In genomic region chr3:48555949-48556795, GRCh38 we compare ENCODE assay signal across 8 cellular contexts. TPM values are rescaled to one million over a fixed set of nuclear protein-coding genes. Genes with fewer than 3 reads are reported as not detected.
DNase-seq lines count a peak whose midpoint lies in the region; ATAC-seq, FAIRE-seq and TF ChIP-seq lines count a peak whose summit lies in the region.

No MANE protein-coding gene starts in this region.

- H3K79me1 ChIP-seq in H9 (ENCODE audit: insufficient read depth, low read depth, low read length, poor library complexity, severe bottlenecking) = no peaks in the 10 kb centered on the region
- peaks cover 8% of the 10 kb centered on the region for H3K79me1 ChIP-seq in mesendoderm (ENCODE audit: low read length)

- H3K27ac ChIP-seq in 22Rv1 (peak overlapping the region; percentile 90), H9 (ENCODE audit: insufficient read length, low read depth, low read length) (no peak overlapping the region), K562 (ENCODE audit: extremely low read depth, low read depth, low read length) (peak overlapping the region; percentile 69), mesendoderm (ENCODE audit: low read depth, low read length) (peak overlapping the region; percentile 34)

- H4K8ac ChIP-seq in H9 (replicated peaks; ENCODE audit: insufficient read length, low read depth, low read length) (no peak overlapping the region), mesendoderm (ENCODE audit: low read depth, low read length) (no peak overlapping the region)

- CTCF ChIA-PET in K562 (lab: Yijun Ruan, JAX; ENCODE audit: low intra/inter-chr PET ratio) = no interaction called here

- H3K14ac ChIP-seq in H9 (ENCODE audit: insufficient read depth, low read length) = no peak overlapping the region; the same call in 1 of the 2 replicates

- TF ChIP-seq POLR2A in K562 (conservative IDR thresholded peaks at IDR 0.05) = no peak

- POLR2A ChIA-PET in K562 (lab: Yijun Ruan, JAX) = interaction anchor here (0.6 to 1.2 kb wide), 4 partner anchors 41 to 282 kb away, joined by 3 read pairs; no protein-coding TSS in a partner anchor

- H2BK12ac ChIP-seq in H9 (ENCODE audit: insufficient read length, low read depth, low read length) = no peak overlapping the region

- H2BK5ac ChIP-seq in H9 (ENCODE audit: insufficient read length, low read length) = no peak overlapping the region
- H2BK5ac ChIP-seq in mesendoderm (ENCODE audit: low read length) = no peak overlapping the region

- H3K79me2 ChIP-seq in H9 (ENCODE audit: insufficient read depth, low read length) (peaks cover 2% of the 10 kb centered on the region; the same call in 1 of the 2 replicates), K562 (ENCODE audit: control insufficient read depth, insufficient read depth, low read length) (peaks cover 50% of the 10 kb centered on the region), mesendoderm (ENCODE audit: control insufficient read depth, insufficient read depth, low read length) (no peaks in the 10 kb centered on the region)

- H3K4me3 ChIP-seq in K562 (peak overlapping the region; percentile 61), mesendoderm (ENCODE audit: low read length) (peak overlapping the region; percentile 83)

- H2AFZ ChIP-seq in H9 (ENCODE audit: low read length) (no peak overlapping the region), K562 (ENCODE audit: low read depth, low read length) (peak overlapping the region; percentile 51; the same call in 1 of the 2 replicates)

- H3K4ac ChIP-seq in H9 (ENCODE audit: low read depth, low read length) (no peak overlapping the region), mesendoderm (ENCODE audit: low read depth, low read length) (no peak overlapping the region)

- WGBS in H9 (ENCODE audit: extremely low coverage, insufficient read length, low lambda C conversion rate) = no CpG with 5 or more reads among the region's 29 CpGs
- 4% methylated on average over 11 of the region's 29 CpGs for WGBS in K562 (ENCODE audit: insufficient coverage, low coverage, missing lambda C conversion rate)
- no CpG with 5 or more reads among the region's 29 CpGs for WGBS in mesendoderm (ENCODE audit: extremely low coverage, insufficient coverage, low lambda C conversion rate)

- H3K9ac ChIP-seq in H9 (ENCODE audit: extremely low read depth, insufficient read length, low read length) (peak overlapping the region; percentile 36), K562 (ENCODE audit: insufficient read depth in 1 of 2, low read depth in 2 of 2, low read length in 2 of 2) (peak overlapping the region; percentile 71 to 85), mesendoderm (ENCODE audit: low read length) (peak overlapping the region; percentile 78)

- H4K20me1 ChIP-seq in H9 (ENCODE audit: control insufficient read depth, insufficient read depth, insufficient read length) (no peaks in the 10 kb centered on the region), K562 (replicated peaks; ENCODE audit: control insufficient read depth, insufficient read depth, low read length) (0 out of 2 replicates have a peak, but pooled peaks cover 6% of the 10 kb centered on the region)

- H3K4me1 ChIP-seq in H9 (ENCODE audit: insufficient read depth, low read length) (peaks cover 14% of the 10 kb centered on the region; the same call in 1 of the 2 replicates), K562 (replicated peaks in 1 of 2; ENCODE audit: control insufficient read depth in 2 of 2, insufficient read depth in 2 of 2, low read length in 2 of 2) (peaks cover 46 to 57% of the 10 kb centered on the region in 2 experiments), mesendoderm (ENCODE audit: control insufficient read depth, low read depth, low read length) (peaks cover 8% of the 10 kb centered on the region)

- H3K23me2 ChIP-seq in H9 (ENCODE audit: insufficient read length, low read depth, low read length, poor library complexity, severe bottlenecking) = peaks cover 7% of the 10 kb centered on the region

- H2BK20ac ChIP-seq in H9 (ENCODE audit: low read depth, low read length, poor library complexity, severe bottlenecking) = no peak overlapping the region

- H3K36me3 ChIP-seq in K562 (ENCODE audit: control insufficient read depth, insufficient read depth, low read length) = peaks cover 26% of the 10 kb centered on the region; the same call in 2 of the 3 replicates
- H3K36me3 ChIP-seq in mesendoderm (ENCODE audit: control insufficient read depth, insufficient read depth, low read length) = no peaks in the 10 kb centered on the region

- TF ChIP-seq RAD21 in K562 (CRISPR knock-in tag; conservative IDR thresholded peaks at IDR 0.05 in 1 of 2, IDR thresholded peaks at IDR 0.05 in 1 of 2) = no peak

- peaks cover 0 to 23% (median 10%) of the 10 kb centered on the region in 3 experiments; a peak in 6 of 7 replicates for H3K36me3 Mint-ChIP-seq in H9 (ENCODE audit: insufficient read depth in 1 of 3, low read depth in 3 of 3)

- no peaks in the 10 kb centered on the region for H3K9me3 Mint-ChIP-seq in H9

- H3K4me2 ChIP-seq in H9 (ENCODE audit: insufficient read depth, insufficient read length, low read length) (peak overlapping the region; percentile 51), K562 (ENCODE audit: insufficient read depth, low read length) (peak overlapping the region; percentile 84), mesendoderm (ENCODE audit: low read length) (peak overlapping the region; percentile 80)

- DNase-seq in H9 (no peak), K562 (ENCODE audit: extremely low read depth in 1 of 4, low spot score in 3 of 4) (peak in 2 of 4 experiments; percentile 5 to 29), mesendoderm (no peak), LoVo (ENCODE audit: low spot score) (no peak), omental fat pad (ENCODE audit: low spot score) (no peak)
- no peak for DNase-seq in stimulated activated CD4-positive, alpha-beta T cell treated with anti-CD3 and anti-CD28 coated beads, Interleukin-4, amount 100 ng/mL, for 24 hours

- no peak overlapping the region for H3T11ph ChIP-seq in H9 (ENCODE audit: low read length)

- intact Hi-C loops in K562 (cut with micrococcal nuclease) = loop anchor here (1.0 to 10.0 kb wide), 4 partner anchors 81 to 281 kb away; partner anchors contain the start of genes ATRIP and SLC26A6

- H3K9me3 ChIP-seq in H9 (ENCODE audit: control insufficient read depth, low read depth, low read length) = no peaks in the 10 kb centered on the region
- no peaks in the 10 kb centered on the region for H3K9me3 ChIP-seq in K562 (replicated peaks; ENCODE audit: control insufficient read depth, insufficient read depth, low read depth, low read length)

- FAIRE-seq in K562 (lab: Jason Lieb, UNC) = no peak

- H2AK5ac ChIP-seq in H9 (ENCODE audit: insufficient read length, low read length) = no peak overlapping the region
- H2AK5ac ChIP-seq in mesendoderm (ENCODE audit: low read length) = no peak overlapping the region

- no peaks in the 10 kb centered on the region for H3K27me3 ChIP-seq in H9 (ENCODE audit: insufficient read depth, low read length)
- H3K27me3 ChIP-seq in K562 (ENCODE audit: control insufficient read depth in 2 of 2, insufficient read depth in 2 of 2, low read length in 2 of 2) = no peaks in the 10 kb centered on the region
- no peaks in the 10 kb centered on the region for H3K27me3 ChIP-seq in mesendoderm (ENCODE audit: insufficient read depth, low read length, poor library complexity)

- TF ChIP-seq EP300 in K562 (IDR thresholded peaks at IDR 0.05; ENCODE audit: low read length) = no peak

- H3K23ac ChIP-seq in H9 (ENCODE audit: insufficient read length, low read depth, low read length) (no peak overlapping the region), mesendoderm (ENCODE audit: low read length) (no peak overlapping the region)

- peaks cover under 1% of the 10 kb centered on the region; the same call in 1 of the 2 replicates for H3K27me3 Mint-ChIP-seq in H9 (ENCODE audit: low read depth)

- peaks cover 11% of the 10 kb centered on the region for H3K9me1 ChIP-seq in K562 (ENCODE audit: control insufficient read depth, insufficient read depth, low read length)

- no peak overlapping the region for H3K56ac ChIP-seq in H9 (ENCODE audit: insufficient read length, low read depth, low read length)
- H3K56ac ChIP-seq in mesendoderm (ENCODE audit: low read length) = peak overlapping the region; percentile 91

- peak overlapping the region; percentile 83 to 90 for H3K4me3 Mint-ChIP-seq in H9

- H4K91ac ChIP-seq in H9 (ENCODE audit: insufficient read length, low read depth, low read length) = no peak overlapping the region

- ATAC-seq in K562 = no peak
- ATAC-seq in HG02870 (IDR thresholded peaks at IDR 0.05; ENCODE audit: unreplicated experiment) = no peak
- no peak for ATAC-seq in omental fat pad (ENCODE audit: low FRiP score)

- in situ Hi-C loops in K562 (cut with MboI) = loop anchor here (5.0 kb wide), 1 partner anchor 89 kb away; a partner anchor contains a TSS

- BruUV-seq in K562 (replicated peaks; lab: Mats Ljungman, UMichigan) = TSS peak; percentile 53

- H2BK15ac ChIP-seq in H9 (ENCODE audit: low read depth, low read length) (no peak overlapping the region), mesendoderm (replicated peaks; ENCODE audit: low read depth) (no peak overlapping the region)

- peak overlapping the region in 1 of 3 experiments; percentile 77; a peak in 3 of 7 replicates for H3K27ac Mint-ChIP-seq in H9

- H4K5ac ChIP-seq in H9 (ENCODE audit: insufficient read length, low read depth, low read length) = no peak overlapping the region
- no peak overlapping the region for H4K5ac ChIP-seq in mesendoderm (ENCODE audit: low read length)

- H3K4me1 Mint-ChIP-seq in H9 = peaks cover 53 to 65% of the 10 kb centered on the region in 2 experiments

- H2BK120ac ChIP-seq in H9 (ENCODE audit: low read depth, low read length, poor library complexity, severe bottlenecking) (no peak overlapping the region), mesendoderm (ENCODE audit: low read depth, low read length) (no peak overlapping the region)

- H3K18ac ChIP-seq in H9 (ENCODE audit: insufficient read length, low read depth, low read length) (no peak overlapping the region), mesendoderm (ENCODE audit: low read length) (peak overlapping the region; percentile 31)

- TF ChIP-seq CTCF in 22Rv1 (IDR thresholded peaks at IDR 0.05) (no peak), H9 (conservative IDR thresholded peaks at IDR 0.05) (no peak), K562 (IDR thresholded peaks at IDR 0.05 in 2 of 3, conservative IDR thresholded peaks at IDR 0.05 in 1 of 3; ENCODE audit: insufficient read depth in 2 of 3, low read depth in 1 of 3, low read length in 3 of 3) (no peak), omental fat pad (IDR thresholded peaks at IDR 0.05) (no peak)

RNA-seq across cellular contexts. Expression of gene PFKFB4, which starts 0.4 kb away (rescaled TPM):
- total RNA-seq in H9 (2021) (12.3 and 13.9 TPM in 2 replicates), K562 (2014; rRNA removed) (15.3 and 16.6 TPM in 2 replicates), K562 (2014; rRNA removed; fragmentation: Illumina TruSeq; extraction: Trizol) (9.6 and 11.3 TPM in 2 replicates), K562 (2015; rRNA removed; fragmentation: Illumina TruSeq; extraction: Trizol) (12.9 and 14.7 TPM in 2 replicates), K562 (2021) (13.5 and 15.8 TPM in 2 replicates), omental fat pad (10 to 100 TPM in 1 of 4 donors, 1 to 10 TPM in 3; 1.9 to 16.2 (median 3.2) TPM)
- 136 and 240 TPM in 2 replicates for total RNA-seq in K562 (2011; cell fraction: chromatin; rRNA removed; ENCODE audit: low replicate concordance)
- 112 TPM in 2 replicates for total RNA-seq in K562 (2011; cell fraction: nucleolus; rRNA removed)
- total RNA-seq in K562 (2011; cell fraction: nucleoplasm; rRNA removed) = 150 and 164 TPM in 2 replicates
- polyA plus RNA-seq in K562 (2011; rRNA removed) (56.3 and 71.4 TPM in 2 replicates), K562 (2014; fragmentation: Illumina TruSeq; extraction: Trizol) (13.8 and 14.5 TPM in 2 replicates), K562 (2014; fragmentation: Nextera tagmentation; extraction: Ambion mirVana) (1 to 10 TPM in 1 of 2 experiments, under 1 TPM in 1; 0.92 to 1.6 TPM), K562 (2014; rRNA removed) (13.2 and 14.0 TPM in 2 replicates)
- 69.3 and 79.6 TPM in 2 replicates for polyA plus RNA-seq in K562 (2011; cell fraction: cytosol; rRNA removed)
- polyA plus RNA-seq in K562 (2011; cell fraction: nucleus; rRNA removed) = 150 and 157 TPM in 2 replicates
- polyA plus RNA-seq in K562 (2012) = 12.3 and 18.7 TPM in 2 replicates
- polyA minus RNA-seq in K562 (2011; rRNA and poly(A)+ RNA removed) = 54.0 and 55.4 TPM in 2 replicates
- polyA minus RNA-seq in K562 (2011; cell fraction: cytosol; rRNA and poly(A)+ RNA removed) = 29.7 and 40.0 TPM in 2 replicates
- polyA minus RNA-seq in K562 (2011; cell fraction: nucleus; rRNA and poly(A)+ RNA removed) = 42.4 and 62.3 TPM in 2 replicates
- 3.7 TPM for polyA plus RNA-seq in mesendoderm (2013, experiment 1 of 2)
- polyA plus RNA-seq in mesendoderm (2013, experiment 2 of 2) = 4.3 TPM

RNA-seq across cellular contexts. Expression of gene UCN2, which starts 7.4 kb away (rescaled TPM):
- 0.42 and 0.68 TPM in 2 replicates for total RNA-seq in H9 (2021)
- total RNA-seq in K562 (2011; cell fraction: chromatin; rRNA removed; ENCODE audit: low replicate concordance) = 0.65 TPM in 1 of 2 replicates, not detected in the other
- 0.33 TPM in 1 of 2 replicates, not detected in the other for total RNA-seq in K562 (2011; cell fraction: nucleolus; rRNA removed)
- total RNA-seq in K562 (2011; cell fraction: nucleoplasm; rRNA removed) = 0.29 and 0.38 TPM in 2 replicates
- not detected in 2 replicates for total RNA-seq in K562 (2014; rRNA removed)
- total RNA-seq in K562 (2014; rRNA removed; fragmentation: Illumina TruSeq; extraction: Trizol) = not detected in 2 replicates
- total RNA-seq in K562 (2015; rRNA removed; fragmentation: Illumina TruSeq; extraction: Trizol) = not detected in 2 replicates
- total RNA-seq in K562 (2021) = 0.11 TPM in 1 of 2 replicates, not detected in the other
- polyA plus RNA-seq in K562 (2011; rRNA removed) = 0.05 and 0.08 TPM in 2 replicates
- polyA plus RNA-seq in K562 (2011; cell fraction: cytosol; rRNA removed) = 0.04 and 0.09 TPM in 2 replicates
- 0.13 and 0.44 TPM in 2 replicates for polyA plus RNA-seq in K562 (2011; cell fraction: nucleus; rRNA removed)
- 0.16 TPM in 1 of 2 replicates, not detected in the other for polyA plus RNA-seq in K562 (2012)
- polyA plus RNA-seq in K562 (2014; fragmentation: Illumina TruSeq; extraction: Trizol) = not detected in 2 replicates
- polyA plus RNA-seq in K562 (2014; fragmentation: Nextera tagmentation; extraction: Ambion mirVana) = not detected
- not detected in 2 replicates for polyA plus RNA-seq in K562 (2014; rRNA removed)
- not detected in 2 replicates for polyA minus RNA-seq in K562 (2011; rRNA and poly(A)+ RNA removed)
- polyA minus RNA-seq in K562 (2011; cell fraction: cytosol; rRNA and poly(A)+ RNA removed) = not detected in 2 replicates
- not detected in 2 replicates for polyA minus RNA-seq in K562 (2011; cell fraction: nucleus; rRNA and poly(A)+ RNA removed)
- 0.11 TPM for polyA plus RNA-seq in mesendoderm (2013, experiment 1 of 2)
- 0.17 TPM for polyA plus RNA-seq in mesendoderm (2013, experiment 2 of 2)
- total RNA-seq in omental fat pad = under 1 TPM in 1 of 4 donors, not detected in 3; 0.28 TPM

RNA-seq across cellular contexts. Expression of gene COL7A1, which starts 39.0 kb away (rescaled TPM):
- total RNA-seq in H9 (2021) = 20.2 and 22.9 TPM in 2 replicates
- 1.7 and 5.0 TPM in 2 replicates for total RNA-seq in K562 (2011; cell fraction: chromatin; rRNA removed; ENCODE audit: low replicate concordance)
- 2.9 and 4.5 TPM in 2 replicates for total RNA-seq in K562 (2011; cell fraction: nucleolus; rRNA removed)
- total RNA-seq in K562 (2011; cell fraction: nucleoplasm; rRNA removed) = 1.5 and 2.3 TPM in 2 replicates
- 0.09 and 0.61 TPM in 2 replicates for total RNA-seq in K562 (2014; rRNA removed)
- 0.03 TPM in 1 of 2 replicates, not detected in the other for total RNA-seq in K562 (2014; rRNA removed; fragmentation: Illumina TruSeq; extraction: Trizol)
- 0.14 and 0.38 TPM in 2 replicates for total RNA-seq in K562 (2015; rRNA removed; fragmentation: Illumina TruSeq; extraction: Trizol)
- total RNA-seq in K562 (2021) = 0.31 and 0.49 TPM in 2 replicates
- 0.39 and 0.83 TPM in 2 replicates for polyA plus RNA-seq in K562 (2011; rRNA removed)
- 0.22 TPM in 2 replicates for polyA plus RNA-seq in K562 (2011; cell fraction: cytosol; rRNA removed)
- 8.7 and 11.5 TPM in 2 replicates for polyA plus RNA-seq in K562 (2011; cell fraction: nucleus; rRNA removed)
- 0.87 and 4.2 TPM in 2 replicates for polyA plus RNA-seq in K562 (2012)
- 0.17 and 0.43 TPM in 2 replicates for polyA plus RNA-seq in K562 (2014; fragmentation: Illumina TruSeq; extraction: Trizol)
- polyA plus RNA-seq in K562 (2014; fragmentation: Nextera tagmentation; extraction: Ambion mirVana) = not detected
- 0.28 and 0.66 TPM in 2 replicates for polyA plus RNA-seq in K562 (2014; rRNA removed)
- 0.07 TPM in 1 of 2 replicates, not detected in the other for polyA minus RNA-seq in K562 (2011; rRNA and poly(A)+ RNA removed)
- 0.29 and 2.9 TPM in 2 replicates for polyA minus RNA-seq in K562 (2011; cell fraction: cytosol; rRNA and poly(A)+ RNA removed)
- polyA minus RNA-seq in K562 (2011; cell fraction: nucleus; rRNA and poly(A)+ RNA removed) = 1.1 and 1.6 TPM in 2 replicates
- polyA plus RNA-seq in mesendoderm (2013, experiment 1 of 2) = 2.7 TPM
- 2.5 TPM for polyA plus RNA-seq in mesendoderm (2013, experiment 2 of 2)
- total RNA-seq in omental fat pad = 1 to 10 TPM in 3 of 4 donors, under 1 TPM in 1; 0.31 to 2.2 (median 1.9) TPM

RNA-seq across cellular contexts. Expression of gene SHISA5, which starts 52.2 kb away (rescaled TPM):
- total RNA-seq in H9 (2021) = 171 and 174 TPM in 2 replicates
- 19.3 and 51.6 TPM in 2 replicates for total RNA-seq in K562 (2011; cell fraction: chromatin; rRNA removed; ENCODE audit: low replicate concordance)
- total RNA-seq in K562 (2011; cell fraction: nucleolus; rRNA removed) = 59.0 and 75.2 TPM in 2 replicates
- 67.4 and 91.0 TPM in 2 replicates for total RNA-seq in K562 (2011; cell fraction: nucleoplasm; rRNA removed)
- 58.8 and 85.0 TPM in 2 replicates for total RNA-seq in K562 (2014; rRNA removed)
- total RNA-seq in K562 (2014; rRNA removed; fragmentation: Illumina TruSeq; extraction: Trizol) = 29.4 and 33.9 TPM in 2 replicates
- 49.8 and 50.3 TPM in 2 replicates for total RNA-seq in K562 (2015; rRNA removed; fragmentation: Illumina TruSeq; extraction: Trizol)
- 85.8 and 88.2 TPM in 2 replicates for total RNA-seq in K562 (2021)
- 56.1 and 69.6 TPM in 2 replicates for polyA plus RNA-seq in K562 (2011; rRNA removed)
- polyA plus RNA-seq in K562 (2011; cell fraction: cytosol; rRNA removed) = 99.2 and 188 TPM in 2 replicates
- 42.4 and 47.4 TPM in 2 replicates for polyA plus RNA-seq in K562 (2011; cell fraction: nucleus; rRNA removed)
- polyA plus RNA-seq in K562 (2012) = 75.9 and 100 TPM in 2 replicates
- 62.2 and 92.3 TPM in 2 replicates for polyA plus RNA-seq in K562 (2014; fragmentation: Illumina TruSeq; extraction: Trizol)
- polyA plus RNA-seq in K562 (2014; fragmentation: Nextera tagmentation; extraction: Ambion mirVana) = 10 to 100 TPM in 1 of 2 experiments, 1 to 10 TPM in 1; 8.4 to 11.4 TPM
- polyA plus RNA-seq in K562 (2014; rRNA removed) = 56.5 and 68.2 TPM in 2 replicates
- polyA minus RNA-seq in K562 (2011; rRNA and poly(A)+ RNA removed) = 24.3 and 33.3 TPM in 2 replicates
- 50.5 and 53.7 TPM in 2 replicates for polyA minus RNA-seq in K562 (2011; cell fraction: cytosol; rRNA and poly(A)+ RNA removed)
- polyA minus RNA-seq in K562 (2011; cell fraction: nucleus; rRNA and poly(A)+ RNA removed) = 9.3 and 10.4 TPM in 2 replicates
- 181 TPM for polyA plus RNA-seq in mesendoderm (2013, experiment 1 of 2)
- 171 TPM for polyA plus RNA-seq in mesendoderm (2013, experiment 2 of 2)
- 100 to 1,000 TPM in 3 of 4 donors, 10 to 100 TPM in 1; 99.5 to 120 (median 118) TPM for total RNA-seq in omental fat pad

RNA-seq across cellular contexts. Expression of gene UQCRC1, which starts 53.3 kb away (rescaled TPM):
- total RNA-seq in H9 (2021) (285 and 299 TPM in 2 replicates), K562 (2014; rRNA removed) (237 and 300 TPM in 2 replicates), K562 (2014; rRNA removed; fragmentation: Illumina TruSeq; extraction: Trizol) (167 and 219 TPM in 2 replicates), K562 (2015; rRNA removed; fragmentation: Illumina TruSeq; extraction: Trizol) (249 and 268 TPM in 2 replicates), K562 (2021) (288 and 299 TPM in 2 replicates), omental fat pad (100 to 1,000 TPM; 207 to 282 (median 254) TPM)
- total RNA-seq in K562 (2011; cell fraction: chromatin; rRNA removed; ENCODE audit: low replicate concordance) = 163 and 409 TPM in 2 replicates
- 323 and 415 TPM in 2 replicates for total RNA-seq in K562 (2011; cell fraction: nucleolus; rRNA removed)
- 204 and 237 TPM in 2 replicates for total RNA-seq in K562 (2011; cell fraction: nucleoplasm; rRNA removed)
- polyA plus RNA-seq in K562 (2011; rRNA removed) (424 and 448 TPM in 2 replicates), K562 (2014; fragmentation: Illumina TruSeq; extraction: Trizol) (253 and 318 TPM in 2 replicates), K562 (2014; fragmentation: Nextera tagmentation; extraction: Ambion mirVana) (100 to 1,000 TPM; 125 to 181 TPM), K562 (2014; rRNA removed) (274 and 293 TPM in 2 replicates)
- polyA plus RNA-seq in K562 (2011; cell fraction: cytosol; rRNA removed) = 573 and 695 TPM in 2 replicates
- 460 and 505 TPM in 2 replicates for polyA plus RNA-seq in K562 (2011; cell fraction: nucleus; rRNA removed)
- polyA plus RNA-seq in K562 (2012) = 235 and 311 TPM in 2 replicates
- 501 and 672 TPM in 2 replicates for polyA minus RNA-seq in K562 (2011; rRNA and poly(A)+ RNA removed)
- polyA minus RNA-seq in K562 (2011; cell fraction: cytosol; rRNA and poly(A)+ RNA removed) = 336 and 338 TPM in 2 replicates
- polyA minus RNA-seq in K562 (2011; cell fraction: nucleus; rRNA and poly(A)+ RNA removed) = 126 and 184 TPM in 2 replicates
- 146 TPM for polyA plus RNA-seq in mesendoderm (2013, experiment 1 of 2)
- 152 TPM for polyA plus RNA-seq in mesendoderm (2013, experiment 2 of 2)
